Comparison of ENCODE assay signal across 8 cellular contexts in the genomic region with DNA sequence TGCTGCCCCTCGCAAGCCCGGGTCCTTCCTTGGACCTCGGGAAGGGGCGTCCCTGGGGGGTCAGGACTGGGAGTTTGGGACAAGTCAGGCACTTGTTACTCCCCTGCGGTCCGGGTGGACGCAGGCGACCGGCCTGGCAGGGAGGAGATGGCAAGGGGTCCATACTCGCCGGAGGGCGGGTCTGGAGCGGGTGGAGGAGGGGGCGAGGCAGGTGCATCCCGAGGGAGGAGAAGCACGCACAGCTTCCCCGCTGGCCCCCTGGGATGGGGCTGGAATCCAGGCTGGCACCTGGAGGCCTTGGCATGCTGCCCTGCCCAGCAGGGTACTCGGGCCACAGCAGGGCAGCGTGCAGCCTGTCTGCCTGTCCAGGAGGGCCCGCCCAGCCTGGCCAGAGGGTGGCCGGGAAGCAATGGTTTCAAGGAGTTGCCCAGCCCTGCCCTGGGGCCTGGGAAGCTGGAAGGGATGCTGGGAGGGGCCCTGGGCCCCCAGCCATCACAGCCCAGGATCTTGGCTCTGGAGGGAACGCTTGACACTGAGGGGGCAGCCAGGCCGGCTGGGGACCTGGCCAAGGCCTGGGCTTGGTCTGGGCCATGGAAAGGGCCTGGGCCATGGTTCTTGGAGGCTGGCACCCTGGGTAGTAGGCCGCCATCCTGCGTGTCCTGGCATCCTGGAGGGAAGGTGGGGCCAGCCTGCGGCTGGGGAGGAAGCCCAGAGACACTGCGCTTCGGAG. TPM values are rescaled to one million over a fixed set of nuclear protein-coding genes. Genes with fewer than 3 reads are reported as not detected.
DNase-seq lines count a peak whose midpoint lies in the region; ATAC-seq and TF ChIP-seq lines count a peak whose summit lies in the region.

No MANE protein-coding gene starts in this region.

- intact Hi-C loops in activated T-helper 2 cell treated with anti-CD3 and anti-CD28 coated beads, Interferon-gamma antibody, Interleukin-2, Interleukin-4, amounts not matched to agents 10 μg/mL and 5 μg/mL and 100 μg/mL, durations not matched to agents 14 hours and 24 hours and 36 hours (cut with micrococcal nuclease): loop anchor here (2.0 kb wide), 1 partner anchor 14 kb away; no protein-coding TSS in a partner anchor

- peak overlapping the region; percentile 26 for H3K4me3 Mint-ChIP-seq in activated T-helper 2 cell treated with anti-CD3 and anti-CD28 coated beads, Interferon-gamma antibody, Interleukin-2, Interleukin-4, amounts not matched to agents 10 μg/mL and 5 μg/mL and 100 μg/mL, durations not matched to agents 14 hours and 24 hours and 36 hours (ENCODE audit: low read depth)

- H2AFZ ChIP-seq in ACC112 (ENCODE audit: low read length, unreplicated experiment): no peak overlapping the region

- H3K36me3 Mint-ChIP-seq in activated T-helper 2 cell treated with anti-CD3 and anti-CD28 coated beads, Interferon-gamma antibody, Interleukin-2, Interleukin-4, amounts not matched to agents 10 μg/mL and 5 μg/mL and 100 μg/mL, durations not matched to agents 14 hours and 24 hours and 36 hours (ENCODE audit: low read depth): peaks cover 3% of the 10 kb centered on the region

- H3K4me3 ChIP-seq in ACC112 (ENCODE audit: low read depth, low read length): peak overlapping the region; percentile 85
- H3K4me3 ChIP-seq in HEK293 (ENCODE audit: low read depth, low read length): peak overlapping the region; percentile 52
- H3K4me3 ChIP-seq in skeletal muscle tissue (ENCODE audit: low read length in 3 of 3): peak overlapping the region; percentile 48 to 70 (median 58)

- H3K9me3 ChIP-seq in HEK293 (ENCODE audit: control insufficient read depth, insufficient read depth, low read depth, low read length) (no peaks in the 10 kb centered on the region), skeletal muscle tissue (ENCODE audit: control insufficient read depth in 3 of 3, low read length in 3 of 3) (no peaks in the 10 kb centered on the region)

- DNase-seq in activated T-helper 2 cell treated with anti-CD3 and anti-CD28 coated beads, Interferon-gamma antibody, Interleukin-2, Interleukin-4, amounts not matched to agents 10 μg/mL and 5 μg/mL and 100 μg/mL, durations not matched to agents 14 hours and 24 hours and 36 hours (ENCODE audit: low spot score): no peak
- DNase-seq in hypothalamus (lab: John Stamatoyannopoulos, UW) (peak in 41 of 51 donors; percentile 17 to 86 (median 57)), T-helper 2 cell (no peak)

- TF ChIP-seq CTCF in HEK293 (tag by site-specific recombination; IDR thresholded peaks at IDR 0.05): no peak; the same call in 1 of the 2 replicates

- no peaks in the 10 kb centered on the region for H3K36me3 ChIP-seq in ACC112 (ENCODE audit: insufficient read depth, low read length)
- no peaks in the 10 kb centered on the region for H3K36me3 ChIP-seq in HEK293 (ENCODE audit: control insufficient read depth in 2 of 2, insufficient read depth in 1 of 2, low read length in 2 of 2)
- no peaks in the 10 kb centered on the region for H3K36me3 ChIP-seq in skeletal muscle tissue (ENCODE audit: control insufficient read depth in 3 of 3, insufficient read depth in 3 of 3, low read length in 3 of 3)

- H3K9ac ChIP-seq in skeletal muscle tissue (ENCODE audit: low read depth in 1 of 3, low read length in 3 of 3): peak overlapping the region; percentile 30 to 72 (median 56)

- H3K9me3 Mint-ChIP-seq in activated T-helper 2 cell treated with anti-CD3 and anti-CD28 coated beads, Interferon-gamma antibody, Interleukin-2, Interleukin-4, amounts not matched to agents 10 μg/mL and 5 μg/mL and 100 μg/mL, durations not matched to agents 14 hours and 24 hours and 36 hours: no peaks in the 10 kb centered on the region

- no peak overlapping the region for H3K27ac Mint-ChIP-seq in activated T-helper 2 cell treated with anti-CD3 and anti-CD28 coated beads, Interferon-gamma antibody, Interleukin-2, Interleukin-4, amounts not matched to agents 10 μg/mL and 5 μg/mL and 100 μg/mL, durations not matched to agents 14 hours and 24 hours and 36 hours

- H3K27me3 Mint-ChIP-seq in activated T-helper 2 cell treated with anti-CD3 and anti-CD28 coated beads, Interferon-gamma antibody, Interleukin-2, Interleukin-4, amounts not matched to agents 10 μg/mL and 5 μg/mL and 100 μg/mL, durations not matched to agents 14 hours and 24 hours and 36 hours (ENCODE audit: low read depth): peaks cover 18% of the 10 kb centered on the region

- H3K4me1 ChIP-seq in ACC112 (ENCODE audit: control insufficient read depth, insufficient read depth, low read length, unreplicated experiment) (peaks cover 43% of the 10 kb centered on the region), HEK293 (ENCODE audit: control insufficient read depth, insufficient read depth, low read length) (peaks cover 4% of the 10 kb centered on the region; the same call in 1 of the 2 replicates), skeletal muscle tissue (ENCODE audit: control insufficient read depth in 3 of 3, insufficient read depth in 3 of 3, low read length in 3 of 3) (peaks cover 42 to 56% (median 46%) of the 10 kb centered on the region in 3 donors)

- POLR2A ChIA-PET in HEK293 (lab: Yijun Ruan, JAX): interaction anchor here (0.5 to 2.9 kb wide), 7 partner anchors 11 to 63 kb away, joined by 3 to 11 read pairs (median 4); a partner anchor contains a TSS

- CTCF ChIA-PET in HEK293 (lab: Yijun Ruan, JAX): interaction anchor here (0.9 to 1.8 kb wide), 4 partner anchors 28 to 116 kb away, joined by 3 to 7 read pairs (median 4); no protein-coding TSS in a partner anchor

- ATAC-seq in HG03439 (IDR thresholded peaks at IDR 0.05; ENCODE audit: unreplicated experiment): no peak
- no peak for ATAC-seq in HG02759 (IDR thresholded peaks at IDR 0.05; ENCODE audit: unreplicated experiment)

- no peaks in the 10 kb centered on the region for H3K27me3 ChIP-seq in ACC112 (ENCODE audit: insufficient read depth, low read length)
- peaks cover 24 to 48% (median 28%) of the 10 kb centered on the region in 3 donors for H3K27me3 ChIP-seq in skeletal muscle tissue (ENCODE audit: control insufficient read depth in 3 of 3, insufficient read depth in 3 of 3, low read length in 3 of 3)

- H3K79me2 ChIP-seq in ACC112 (ENCODE audit: control insufficient read depth, insufficient read depth, low read length, unreplicated experiment): peaks cover 55% of the 10 kb centered on the region

- H3K27ac ChIP-seq in ACC112 (ENCODE audit: low read depth, low read length): peak overlapping the region; percentile 26
- H3K27ac ChIP-seq in HEK293 (ENCODE audit: extremely low read depth, low read depth, low read length): peak overlapping the region; percentile 66; the same call in 1 of the 2 replicates
- H3K27ac ChIP-seq in skeletal muscle tissue (ENCODE audit: low read depth, low read length): peak overlapping the region; percentile 77

- peaks cover 6% of the 10 kb centered on the region for H3K4me1 Mint-ChIP-seq in activated T-helper 2 cell treated with anti-CD3 and anti-CD28 coated beads, Interferon-gamma antibody, Interleukin-2, Interleukin-4, amounts not matched to agents 10 μg/mL and 5 μg/mL and 100 μg/mL, durations not matched to agents 14 hours and 24 hours and 36 hours (ENCODE audit: low read depth)

TF ChIP-seq in HEK293, 187 proteins besides CTCF, POLR2A, EP300 and RAD21 (continues in another document):
- TF ChIP-seq ZSCAN23 (tag by site-specific recombination; IDR thresholded peaks at IDR 0.05) (no peak), ZNF785 (tag by site-specific recombination; IDR thresholded peaks at IDR 0.05) (no peak), GLI4 (tag by site-specific recombination; IDR thresholded peaks at IDR 0.05) (no peak), ZNF416 (tag by site-specific recombination; IDR thresholded peaks at IDR 0.05) (no peak), KLF16 (tag by site-specific recombination; IDR thresholded peaks at IDR 0.05) (peak; percentile 50; the same call in 1 of the 2 replicates), SETDB1 (IDR thresholded peaks at IDR 0.05; ENCODE audit: insufficient read length, low read length) (no peak), ZNF174 (tag by site-specific recombination; IDR thresholded peaks at IDR 0.05) (no peak), ZNF138 (tag by site-specific recombination; IDR thresholded peaks at IDR 0.05; ENCODE audit: borderline replicate concordance) (no peak)
- TF ChIP-seq, protein P1, sequence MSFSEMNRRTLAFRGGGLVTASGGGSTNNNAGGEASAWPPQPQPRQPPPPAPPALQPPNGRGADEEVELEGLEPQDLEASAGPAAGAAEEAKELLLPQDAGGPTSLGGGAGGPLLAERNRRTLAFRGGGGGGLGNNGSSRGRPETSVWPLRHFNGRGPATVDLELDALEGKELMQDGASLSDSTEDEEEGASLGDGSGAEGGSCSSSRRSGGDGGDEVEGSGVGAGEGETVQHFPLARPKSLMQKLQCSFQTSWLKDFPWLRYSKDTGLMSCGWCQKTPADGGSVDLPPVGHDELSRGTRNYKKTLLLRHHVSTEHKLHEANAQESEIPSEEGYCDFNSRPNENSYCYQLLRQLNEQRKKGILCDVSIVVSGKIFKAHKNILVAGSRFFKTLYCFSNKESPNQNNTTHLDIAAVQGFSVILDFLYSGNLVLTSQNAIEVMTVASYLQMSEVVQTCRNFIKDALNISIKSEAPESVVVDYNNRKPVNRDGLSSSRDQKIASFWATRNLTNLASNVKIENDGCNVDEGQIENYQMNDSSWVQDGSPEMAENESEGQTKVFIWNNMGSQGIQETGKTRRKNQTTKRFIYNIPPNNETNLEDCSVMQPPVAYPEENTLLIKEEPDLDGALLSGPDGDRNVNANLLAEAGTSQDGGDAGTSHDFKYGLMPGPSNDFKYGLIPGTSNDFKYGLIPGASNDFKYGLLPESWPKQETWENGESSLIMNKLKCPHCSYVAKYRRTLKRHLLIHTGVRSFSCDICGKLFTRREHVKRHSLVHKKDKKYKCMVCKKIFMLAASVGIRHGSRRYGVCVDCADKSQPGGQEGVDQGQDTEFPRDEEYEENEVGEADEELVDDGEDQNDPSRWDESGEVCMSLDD (tag by site-specific recombination; IDR thresholded peaks at IDR 0.05): no peak

RNA-seq across cellular contexts. Expression of a gene that starts 1.0 kb away (rescaled TPM):
- total RNA-seq in activated T-helper 2 cell treated with anti-CD3 and anti-CD28 coated beads, Interferon-gamma antibody, Interleukin-2, Interleukin-4, amounts not matched to agents 10 μg/mL and 5 μg/mL and 100 μg/mL, durations not matched to agents 14 hours and 24 hours and 36 hours: 2.1 and 2.5 TPM in 2 replicates
- total RNA-seq in skeletal muscle tissue: 4.2 TPM

RNA-seq across cellular contexts. Expression of a gene that starts 34.2 kb away (rescaled TPM):
- 73.1 and 73.8 TPM in 2 replicates for total RNA-seq in activated T-helper 2 cell treated with anti-CD3 and anti-CD28 coated beads, Interferon-gamma antibody, Interleukin-2, Interleukin-4, amounts not matched to agents 10 μg/mL and 5 μg/mL and 100 μg/mL, durations not matched to agents 14 hours and 24 hours and 36 hours
- total RNA-seq in skeletal muscle tissue: 32.9 TPM

RNA-seq across cellular contexts. Expression of a gene that starts 44.1 kb away (rescaled TPM):
- total RNA-seq in activated T-helper 2 cell treated with anti-CD3 and anti-CD28 coated beads, Interferon-gamma antibody, Interleukin-2, Interleukin-4, amounts not matched to agents 10 μg/mL and 5 μg/mL and 100 μg/mL, durations not matched to agents 14 hours and 24 hours and 36 hours: 40.4 and 41.9 TPM in 2 replicates
- 5.2 TPM for total RNA-seq in skeletal muscle tissue

RNA-seq across cellular contexts. Expression of a gene that starts 54.8 kb away (rescaled TPM):
- total RNA-seq in activated T-helper 2 cell treated with anti-CD3 and anti-CD28 coated beads, Interferon-gamma antibody, Interleukin-2, Interleukin-4, amounts not matched to agents 10 μg/mL and 5 μg/mL and 100 μg/mL, durations not matched to agents 14 hours and 24 hours and 36 hours: 0.16 TPM in 1 of 2 replicates, not detected in the other
- 13.0 TPM for total RNA-seq in skeletal muscle tissue

Comparison
In these comparisons a context has a peak if more than half of its experiments do, and no peak if none do; other contexts are left out.
1. H3K27ac ChIP-seq: peak in every context shown above with its lines; median percentile 77 in skeletal muscle tissue; 66 in HEK293; 26 in ACC112.
2. DNase-seq: peak in hypothalamus (41 of 51); none in activated T-helper 2 cell treated with anti-CD3 and anti-CD28 coated beads, Interferon-gamma antibody, Interleukin-2, Interleukin-4, amounts not matched to agents 10 μg/mL and 5 μg/mL and 100 μg/mL, durations not matched to agents 14 hours and 24 hours and 36 hours (single experiment) and T-helper 2 cell (0 of 5).
3. Peak in every context shown above with its lines, with median percentiles within 50 percentile points of each other: H3K4me3 ChIP-seq.